In genomic region chr5:123207321-123207645, GRCh38 we compare ENCODE assay signal across 15 cellular contexts.
"Had no signal": no experiment of that assay in that cellular context is flagged by ENCODE, and none has a peak within 500 bp of the region (broad histone marks: within the 10 kb centered on the region; RNA-seq: fewer than 3 reads in every experiment).

No MANE protein-coding gene starts in this region.

- H3K27ac Mint-ChIP-seq: activated naive CD8-positive, alpha-beta T cell treated with anti-CD3 and anti-CD28 coated beads for 36 hours; memory B cell; T-helper 2 cell treated with Interferon-gamma antibody and Interleukin-4, amounts not matched to agents 5 μg/mL and 100 μg/mL, for 36 hours had no signal

- H3K27me3 ChIP-seq: ovary, testis had no signal

- H3K4me3 ChIP-seq: ovary, testis had no signal

- H3K36me3 Mint-ChIP-seq: activated naive CD8-positive, alpha-beta T cell treated with anti-CD3 and anti-CD28 coated beads for 36 hours; memory B cell had no signal

- H3K9me3 Mint-ChIP-seq: activated naive CD8-positive, alpha-beta T cell treated with anti-CD3 and anti-CD28 coated beads for 36 hours; memory B cell; T-helper 2 cell treated with Interferon-gamma antibody and Interleukin-4, amounts not matched to agents 5 μg/mL and 100 μg/mL, for 36 hours had no signal

- DNase-seq: activated gamma-delta T cell treated with Interleukin-2 at 50 U/mL for 16 hours; activated naive CD8-positive, alpha-beta T cell treated with anti-CD3 and anti-CD28 coated beads for 36 hours; activated T-cell treated with anti-CD3 and anti-CD28 coated beads, Interleukin-2, amount 50 U/mL, for 48 hours; anterior cingulate cortex; effector CD4-positive, alpha-beta T cell; ovary; stimulated activated CD4-positive, alpha-beta T cell treated with anti-CD3 and anti-CD28 coated beads, Interleukin-15, amount 100 ng/mL, for 24 hours; stimulated activated CD4-positive, alpha-beta T cell treated with anti-CD3 and anti-CD28 coated beads, Interleukin-4, amount 100 ng/mL, for 4 hours; stimulated activated naive CD8-positive, alpha-beta T cell treated with anti-CD3 and anti-CD28 coated beads, Interleukin-15, amount 100 ng/mL, for 72 hours; testis had no signal

- H3K4me3 Mint-ChIP-seq: activated naive CD8-positive, alpha-beta T cell treated with anti-CD3 and anti-CD28 coated beads for 36 hours; memory B cell; neural crest cell; stimulated activated naive CD8-positive, alpha-beta T cell treated with anti-CD3 and anti-CD28 coated beads, Interleukin-15, amount 100 ng/mL, for 72 hours; T-helper 2 cell treated with Interferon-gamma antibody and Interleukin-4, amounts not matched to agents 5 μg/mL and 100 μg/mL, for 36 hours had no signal

- H3K27ac ChIP-seq: ovary, testis had no signal

- H3K9me3 ChIP-seq: ovary, testis had no signal

- H3K4me1 ChIP-seq: testis had no signal

- ATAC-seq: activated CD4-positive, CD25-positive, alpha-beta regulatory T cell treated with anti-CD3 and anti-CD28 coated beads, Interleukin-2, amount 50 U/mL, for 24 hours; stimulated activated naive CD8-positive, alpha-beta T cell treated with anti-CD3 and anti-CD28 coated beads, Interleukin-15, amount 100 ng/mL, for 72 hours had no signal

- H3K36me3 ChIP-seq: ovary had no signal

- H3K4me1 Mint-ChIP-seq: activated naive CD8-positive, alpha-beta T cell treated with anti-CD3 and anti-CD28 coated beads for 36 hours; memory B cell; stimulated activated naive CD8-positive, alpha-beta T cell treated with anti-CD3 and anti-CD28 coated beads, Interleukin-15, amount 100 ng/mL, for 72 hours had no signal

- FAIRE-seq: colon had no signal
